13 cellular contexts compared by ENCODE assay signal in genomic region chr17:28843810-28844137, GRCh38. TPM values are rescaled to one million over a fixed set of nuclear protein-coding genes. Genes with fewer than 3 reads are reported as not detected.
DNase-seq lines count a peak whose midpoint lies in the region; TF ChIP-seq lines count a peak whose summit lies in the region.
"Had no signal": no experiment of that assay in that cellular context is flagged by ENCODE, and none has a peak within 500 bp of the region (broad histone marks: within the 10 kb centered on the region; RNA-seq: fewer than 3 reads in every experiment).

No MANE protein-coding gene starts in this region.

- H3K27ac ChIP-seq in HEK293 (ENCODE audit: extremely low read depth, low read depth, low read length): no peak overlapping the region

- no peaks in the 10 kb centered on the region; a peak in 1 of 3 replicates for H3K36me3 ChIP-seq in HEK293 (ENCODE audit: control insufficient read depth in 2 of 2, insufficient read depth in 1 of 2, low read length in 2 of 2)
- H3K36me3 ChIP-seq: HAP-1 had no signal

- H3K27me3 Mint-ChIP-seq in T-helper 1 cell treated with Interleukin-12 subunit alpha and Interleukin-12 subunit beta and Interleukin-4 antibody, amounts not matched to agents 30 μg/mL and 1 μg/mL, for 36 hours (ENCODE audit: low read depth): no peaks in the 10 kb centered on the region
- H3K27me3 Mint-ChIP-seq in activated naive CD8-positive, alpha-beta T cell treated with anti-CD3 and anti-CD28 coated beads for 36 hours: no peaks in the 10 kb centered on the region
- H3K27me3 Mint-ChIP-seq in nephron progenitor cell (ENCODE audit: low read depth, poor library complexity): peaks cover 3% of the 10 kb centered on the region

- CTCF ChIA-PET in HEK293 (lab: Yijun Ruan, JAX): interaction anchor here (0.5 to 6.9 kb wide), 6 partner anchors 13 to 80 kb away, joined by 3 to 52 read pairs (median 4); no protein-coding TSS in a partner anchor

- peaks cover 20% of the 10 kb centered on the region for H3K4me1 Mint-ChIP-seq in T-helper 1 cell treated with Interleukin-12 subunit alpha and Interleukin-12 subunit beta and Interleukin-4 antibody, amounts not matched to agents 30 μg/mL and 1 μg/mL, for 36 hours (ENCODE audit: low read depth)
- H3K4me1 Mint-ChIP-seq in activated naive CD8-positive, alpha-beta T cell treated with anti-CD3 and anti-CD28 coated beads for 36 hours: peaks cover 17% of the 10 kb centered on the region
- peaks cover 22% of the 10 kb centered on the region for H3K4me1 Mint-ChIP-seq in nephron progenitor cell

- H3K9me3 ChIP-seq in HEK293 (ENCODE audit: control insufficient read depth, insufficient read depth, low read depth, low read length): no peaks in the 10 kb centered on the region
- H3K9me3 ChIP-seq: HAP-1 had no signal

- no peak overlapping the region for H3K4me3 ChIP-seq in HEK293 (ENCODE audit: low read depth, low read length)
- H3K4me3 ChIP-seq: HAP-1 had no signal

- H3K4me3 Mint-ChIP-seq in T-helper 1 cell treated with Interleukin-12 subunit alpha and Interleukin-12 subunit beta and Interleukin-4 antibody, amounts not matched to agents 30 μg/mL and 1 μg/mL, for 36 hours: peak overlapping the region; percentile 34
- H3K4me3 Mint-ChIP-seq in activated naive CD8-positive, alpha-beta T cell treated with anti-CD3 and anti-CD28 coated beads for 36 hours: peak overlapping the region; percentile 43
- peak overlapping the region; percentile 97 for H3K4me3 Mint-ChIP-seq in nephron progenitor cell

- H3K4me1 ChIP-seq in HEK293 (ENCODE audit: control insufficient read depth, insufficient read depth, low read length): 0 out of 2 replicates have a peak, but pooled peaks cover 2% of the 10 kb centered on the region

- TF ChIP-seq CTCF in HEK293 (tag by site-specific recombination; IDR thresholded peaks at IDR 0.05) (no peak), nephron progenitor cell (IDR thresholded peaks at IDR 0.05) (no peak)

- POLR2A ChIA-PET in HEK293 (lab: Yijun Ruan, JAX): interaction anchor here (1.3 to 2.2 kb wide), 3 partner anchors 20 to 115 kb away, joined by 5 to 12 read pairs (median 11); partner anchors contain the start of gene NEK8

- H3K27ac Mint-ChIP-seq in T-helper 1 cell treated with Interleukin-12 subunit alpha and Interleukin-12 subunit beta and Interleukin-4 antibody, amounts not matched to agents 30 μg/mL and 1 μg/mL, for 36 hours: peak overlapping the region; percentile 59
- H3K27ac Mint-ChIP-seq in activated naive CD8-positive, alpha-beta T cell treated with anti-CD3 and anti-CD28 coated beads for 36 hours: no peak overlapping the region
- H3K27ac Mint-ChIP-seq in nephron progenitor cell: no peak overlapping the region

- peaks cover 11% of the 10 kb centered on the region for H3K36me3 Mint-ChIP-seq in T-helper 1 cell treated with Interleukin-12 subunit alpha and Interleukin-12 subunit beta and Interleukin-4 antibody, amounts not matched to agents 30 μg/mL and 1 μg/mL, for 36 hours (ENCODE audit: low read depth)
- peaks cover 4% of the 10 kb centered on the region for H3K36me3 Mint-ChIP-seq in activated naive CD8-positive, alpha-beta T cell treated with anti-CD3 and anti-CD28 coated beads for 36 hours
- H3K36me3 Mint-ChIP-seq in nephron progenitor cell (ENCODE audit: low read depth): peaks cover 5% of the 10 kb centered on the region

- DNase-seq in T-helper 1 cell (no peak), nephron progenitor cell (no peak), NCI-H2196 treated with DMSO at 0.1 percent for 48 hours (lab: John Stamatoyannopoulos, UW; ENCODE audit: unreplicated experiment) (no peak), retina (no peak), NCI-H146 (lab: John Stamatoyannopoulos, UW) (no peak)
- no peak for DNase-seq in activated naive CD8-positive, alpha-beta T cell treated with anti-CD3 and anti-CD28 coated beads for 36 hours
- DNase-seq: central memory CD4-positive, alpha-beta T cell; NK-92 treated with Interleukin-12 subunit alpha and Interleukin-12 subunit beta, amount 100 ng/mL, for 24 hours; SIG-M5; substantia nigra had no signal

- no peaks in the 10 kb centered on the region for H3K9me3 Mint-ChIP-seq in T-helper 1 cell treated with Interleukin-12 subunit alpha and Interleukin-12 subunit beta and Interleukin-4 antibody, amounts not matched to agents 30 μg/mL and 1 μg/mL, for 36 hours
- no peaks in the 10 kb centered on the region for H3K9me3 Mint-ChIP-seq in activated naive CD8-positive, alpha-beta T cell treated with anti-CD3 and anti-CD28 coated beads for 36 hours
- no peaks in the 10 kb centered on the region for H3K9me3 Mint-ChIP-seq in nephron progenitor cell

TF ChIP-seq in HEK293, 187 proteins besides CTCF, POLR2A, EP300 and RAD21:
- TF ChIP-seq TSHZ1 (tag by site-specific recombination; IDR thresholded peaks at IDR 0.05; ENCODE audit: borderline replicate concordance) (no peak), ZNF416 (tag by site-specific recombination; IDR thresholded peaks at IDR 0.05) (no peak), GLIS1 (tag by site-specific recombination; IDR thresholded peaks at IDR 0.05) (peak; percentile 60)

RNA-seq across cellular contexts. Expression of gene FAM222B, which starts 1.2 kb away (rescaled TPM):
- total RNA-seq in activated naive CD8-positive, alpha-beta T cell treated with anti-CD3 and anti-CD28 coated beads for 36 hours: 10 to 100 TPM; 13.9 to 14.2 TPM

RNA-seq across cellular contexts. Expression of gene ERAL1, which starts 11.0 kb away (rescaled TPM):
- total RNA-seq in activated naive CD8-positive, alpha-beta T cell treated with anti-CD3 and anti-CD28 coated beads for 36 hours: 10 to 100 TPM; 77.6 to 80.4 TPM

RNA-seq across cellular contexts. Expression of gene FLOT2, which starts 53.8 kb away (rescaled TPM):
- 10 to 100 TPM; 56.2 to 65.2 TPM for total RNA-seq in activated naive CD8-positive, alpha-beta T cell treated with anti-CD3 and anti-CD28 coated beads for 36 hours

RNA-seq across cellular contexts. Expression of gene DHRS13, which starts 59.1 kb away (rescaled TPM):
- 10 to 100 TPM; 31.8 to 34.1 TPM for total RNA-seq in activated naive CD8-positive, alpha-beta T cell treated with anti-CD3 and anti-CD28 coated beads for 36 hours

Comparison
In these comparisons a context has a peak if more than half of its experiments do, and no peak if none do; other contexts are left out.
1. H3K4me3 Mint-ChIP-seq: peak in every context shown above with its lines; median percentile 97 in nephron progenitor cell; 43 in activated naive CD8-positive, alpha-beta T cell treated with anti-CD3 and anti-CD28 coated beads for 36 hours; 34 in T-helper 1 cell treated with Interleukin-12 subunit alpha and Interleukin-12 subunit beta and Interleukin-4 antibody, amounts not matched to agents 30 μg/mL and 1 μg/mL, for 36 hours.